In the genomic region with DNA sequence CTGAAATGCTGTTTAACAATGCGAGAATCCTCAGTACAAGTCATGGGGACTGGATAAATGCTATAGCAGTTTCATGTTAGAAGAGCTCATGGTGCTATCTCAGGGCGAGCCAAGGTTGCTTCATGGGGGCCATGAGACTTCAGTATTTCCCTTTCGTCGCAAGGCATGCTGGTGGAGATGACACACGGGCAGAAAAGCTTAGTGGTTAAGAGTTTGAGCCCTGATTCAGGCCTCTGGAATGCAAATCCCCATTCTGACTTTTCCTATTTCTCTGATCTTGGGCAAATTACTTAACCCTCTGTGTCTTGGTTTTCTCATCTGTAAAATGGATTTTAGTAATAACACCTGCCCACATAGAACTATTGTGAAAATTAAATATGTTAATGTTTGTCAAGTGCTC, we compare ENCODE assay signal across 17 cellular contexts. TPM values are rescaled to one million over a fixed set of nuclear protein-coding genes. Genes with fewer than 3 reads are reported as not detected.
DNase-seq lines count a peak whose midpoint lies in the region; ATAC-seq and TF ChIP-seq lines count a peak whose summit lies in the region.
"Had no signal": no experiment of that assay in that cellular context is flagged by ENCODE, and none has a peak within 500 bp of the region (broad histone marks: within the 10 kb centered on the region; RNA-seq: fewer than 3 reads in every experiment).

No MANE protein-coding gene starts in this region.

- CTCF ChIA-PET in AG04450 (lab: Charles Lee), result interaction anchor here (1.1 kb wide), 1 partner anchor 933 kb away, joined by 3 read pairs; no protein-coding TSS in a partner anchor
- CTCF ChIA-PET in WTC11 (lab: Charles Lee), result no interaction called here

- no peak overlapping the region for H3K27ac ChIP-seq in AG04450 (ENCODE audit: low read depth, low read length)
- no peak overlapping the region for H3K27ac ChIP-seq in lower lobe of right lung
- H3K27ac ChIP-seq: gastroesophageal sphincter, uterus had no signal

- no peaks in the 10 kb centered on the region for H3K4me1 Mint-ChIP-seq in WTC11
- H3K4me1 Mint-ChIP-seq: activated T-helper 17 cell treated with anti-CD3 and anti-CD28 coated beads, Interleukin-2, amount 50 U/mL, for 72 hours; central memory CD8-positive, alpha-beta T cell; neural crest cell had no signal

- H3K9me3 Mint-ChIP-seq in WTC11, result peaks cover 5% of the 10 kb centered on the region; the same call in 1 of the 2 replicates
- H3K9me3 Mint-ChIP-seq: activated T-helper 17 cell treated with anti-CD3 and anti-CD28 coated beads, Interleukin-2, amount 50 U/mL, for 72 hours; central memory CD8-positive, alpha-beta T cell; neural crest cell had no signal

- no peak for ATAC-seq in WTC11
- no peak for ATAC-seq in lower lobe of right lung
- ATAC-seq: activated T-helper 17 cell treated with anti-CD3 and anti-CD28 coated beads, Interleukin-2, amount 50 U/mL, for 72 hours; gastroesophageal sphincter; left lobe of liver had no signal

- no peaks in the 10 kb centered on the region for H3K9me3 ChIP-seq in AG04450 (ENCODE audit: control insufficient read depth, insufficient read depth, low read length)
- H3K9me3 ChIP-seq in lower lobe of right lung, result no peaks in the 10 kb centered on the region
- H3K9me3 ChIP-seq: gastroesophageal sphincter, uterus had no signal

- no peak overlapping the region for H3K4me3 Mint-ChIP-seq in WTC11
- H3K4me3 Mint-ChIP-seq: activated T-helper 17 cell treated with anti-CD3 and anti-CD28 coated beads, Interleukin-2, amount 50 U/mL, for 72 hours; central memory CD8-positive, alpha-beta T cell; neural crest cell had no signal

- POLR2A ChIA-PET in AG04450 (lab: Yijun Ruan, JAX) (no interaction called here), WTC11 (lab: Charles Lee) (interaction anchor here (0.9 kb wide), 1 partner anchor 296 kb away, joined by 3 read pairs; no protein-coding TSS in a partner anchor)

- H3K27me3 ChIP-seq in AG04450 (ENCODE audit: control insufficient read depth, insufficient read depth, low read length) (no peaks in the 10 kb centered on the region), lower lobe of right lung (ENCODE audit: low read depth) (no peaks in the 10 kb centered on the region)
- H3K27me3 ChIP-seq: gastroesophageal sphincter had no signal

- H3K27me3 Mint-ChIP-seq in WTC11 (ENCODE audit: low read depth), result no peaks in the 10 kb centered on the region

- no peaks in the 10 kb centered on the region for H3K36me3 ChIP-seq in lower lobe of right lung
- H3K36me3 ChIP-seq: gastroesophageal sphincter, uterus had no signal

- no peaks in the 10 kb centered on the region for H3K36me3 Mint-ChIP-seq in WTC11

- TF ChIP-seq CTCF in AG04450 (IDR thresholded peaks at IDR 0.05; ENCODE audit: low read depth, low read length), result no peak
- TF ChIP-seq CTCF in WTC11 (IDR thresholded peaks at IDR 0.05), result no peak
- no peak for TF ChIP-seq CTCF in lower lobe of right lung (IDR thresholded peaks at IDR 0.05)

- H3K4me3 ChIP-seq in AG04450 (ENCODE audit: low read depth, low read length) (no peak overlapping the region), lower lobe of right lung (no peak overlapping the region)
- H3K4me3 ChIP-seq: gastroesophageal sphincter, uterus had no signal

- no peaks in the 10 kb centered on the region for H3K4me1 ChIP-seq in lower lobe of right lung
- H3K4me1 ChIP-seq: gastroesophageal sphincter, uterus had no signal

- intact Hi-C loops in lower lobe of right lung (cut with DNase I), result no loop called here

- H3K27ac Mint-ChIP-seq in WTC11, result no peak overlapping the region
- H3K27ac Mint-ChIP-seq: activated T-helper 17 cell treated with anti-CD3 and anti-CD28 coated beads, Interleukin-2, amount 50 U/mL, for 72 hours had no signal

- DNase-seq in AG04450 (ENCODE audit: low read depth, low spot score) (peak; percentile 33), HK-2 (ENCODE audit: unreplicated experiment) (peak; percentile 63), astrocyte of the hippocampus (ENCODE audit: low read depth, low spot score) (peak; percentile 81), islet precursor cell (peak; percentile 81), NCI-H748 treated with DMSO at 0.1 percent for 48 hours (lab: John Stamatoyannopoulos, UW) (no peak), WTC11 (ENCODE audit: low spot score) (no peak), lower lobe of right lung (no peak)
- DNase-seq in central memory CD4-positive, alpha-beta T cell, result no peak
- DNase-seq: activated CD4-positive, CD25-positive, alpha-beta regulatory T cell treated with anti-CD3 and anti-CD28 coated beads, Interleukin-2, amount 50 U/mL, for 72 hours; NCI-H1436 treated with DMSO at 0.1 percent for 48 hours; stimulated activated CD8-positive, alpha-beta memory T cell treated with anti-CD3 and anti-CD28 coated beads, Interleukin-4, amount 100 ng/mL, for 48 hours; uterus had no signal

TF ChIP-seq in WTC11, 78 proteins besides CTCF, POLR2A, EP300 and RAD21:
- no peak for TF ChIP-seq CREM (CRISPR knock-in tag; IDR thresholded peaks at IDR 0.05)
- TF ChIP-seq, protein P1, sequence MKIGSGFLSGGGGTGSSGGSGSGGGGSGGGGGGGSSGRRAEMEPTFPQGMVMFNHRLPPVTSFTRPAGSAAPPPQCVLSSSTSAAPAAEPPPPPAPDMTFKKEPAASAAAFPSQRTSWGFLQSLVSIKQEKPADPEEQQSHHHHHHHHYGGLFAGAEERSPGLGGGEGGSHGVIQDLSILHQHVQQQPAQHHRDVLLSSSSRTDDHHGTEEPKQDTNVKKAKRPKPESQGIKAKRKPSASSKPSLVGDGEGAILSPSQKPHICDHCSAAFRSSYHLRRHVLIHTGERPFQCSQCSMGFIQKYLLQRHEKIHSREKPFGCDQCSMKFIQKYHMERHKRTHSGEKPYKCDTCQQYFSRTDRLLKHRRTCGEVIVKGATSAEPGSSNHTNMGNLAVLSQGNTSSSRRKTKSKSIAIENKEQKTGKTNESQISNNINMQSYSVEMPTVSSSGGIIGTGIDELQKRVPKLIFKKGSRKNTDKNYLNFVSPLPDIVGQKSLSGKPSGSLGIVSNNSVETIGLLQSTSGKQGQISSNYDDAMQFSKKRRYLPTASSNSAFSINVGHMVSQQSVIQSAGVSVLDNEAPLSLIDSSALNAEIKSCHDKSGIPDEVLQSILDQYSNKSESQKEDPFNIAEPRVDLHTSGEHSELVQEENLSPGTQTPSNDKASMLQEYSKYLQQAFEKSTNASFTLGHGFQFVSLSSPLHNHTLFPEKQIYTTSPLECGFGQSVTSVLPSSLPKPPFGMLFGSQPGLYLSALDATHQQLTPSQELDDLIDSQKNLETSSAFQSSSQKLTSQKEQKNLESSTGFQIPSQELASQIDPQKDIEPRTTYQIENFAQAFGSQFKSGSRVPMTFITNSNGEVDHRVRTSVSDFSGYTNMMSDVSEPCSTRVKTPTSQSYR (CRISPR knock-in tag; IDR thresholded peaks at IDR 0.05), result no peak
- TF ChIP-seq, protein P2, sequence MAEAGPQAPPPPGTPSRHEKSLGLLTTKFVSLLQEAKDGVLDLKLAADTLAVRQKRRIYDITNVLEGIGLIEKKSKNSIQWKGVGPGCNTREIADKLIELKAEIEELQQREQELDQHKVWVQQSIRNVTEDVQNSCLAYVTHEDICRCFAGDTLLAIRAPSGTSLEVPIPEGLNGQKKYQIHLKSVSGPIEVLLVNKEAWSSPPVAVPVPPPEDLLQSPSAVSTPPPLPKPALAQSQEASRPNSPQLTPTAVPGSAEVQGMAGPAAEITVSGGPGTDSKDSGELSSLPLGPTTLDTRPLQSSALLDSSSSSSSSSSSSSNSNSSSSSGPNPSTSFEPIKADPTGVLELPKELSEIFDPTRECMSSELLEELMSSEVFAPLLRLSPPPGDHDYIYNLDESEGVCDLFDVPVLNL (CRISPR knock-in tag; IDR thresholded peaks at IDR 0.05; ENCODE audit: borderline replicate concordance, low read depth), result no peak
- TF ChIP-seq ESRRA (CRISPR knock-in tag; IDR thresholded peaks at IDR 0.05; ENCODE audit: borderline replicate concordance), result no peak

RNA-seq across cellular contexts. Expression of a gene that starts 57.4 kb away (rescaled TPM):
- 36.9 and 37.9 TPM in 2 replicates for polyA plus RNA-seq in AG04450 (2011; rRNA removed)
- 63.4 and 106 TPM in 2 replicates for polyA minus RNA-seq in AG04450 (2011; rRNA and poly(A)+ RNA removed)
- total RNA-seq in WTC11 (2021), result 6.7 to 11.0 TPM (median 6.8 TPM) in 3 replicates
- 13.8 TPM for total RNA-seq in lower lobe of right lung

Comparison
In these comparisons a context has a peak if more than half of its experiments do, and no peak if none do; other contexts are left out.
1. DNase-seq: peak in AG04450 (single experiment), HK-2 (single experiment), astrocyte of the hippocampus (single experiment) and islet precursor cell (single experiment); none in NCI-H748 treated with DMSO at 0.1 percent for 48 hours (single experiment), WTC11 (single experiment), central memory CD4-positive, alpha-beta T cell (single experiment) and lower lobe of right lung (single experiment).